Comparison of ENCODE assay signal across 21 cellular contexts in the genomic region with DNA sequence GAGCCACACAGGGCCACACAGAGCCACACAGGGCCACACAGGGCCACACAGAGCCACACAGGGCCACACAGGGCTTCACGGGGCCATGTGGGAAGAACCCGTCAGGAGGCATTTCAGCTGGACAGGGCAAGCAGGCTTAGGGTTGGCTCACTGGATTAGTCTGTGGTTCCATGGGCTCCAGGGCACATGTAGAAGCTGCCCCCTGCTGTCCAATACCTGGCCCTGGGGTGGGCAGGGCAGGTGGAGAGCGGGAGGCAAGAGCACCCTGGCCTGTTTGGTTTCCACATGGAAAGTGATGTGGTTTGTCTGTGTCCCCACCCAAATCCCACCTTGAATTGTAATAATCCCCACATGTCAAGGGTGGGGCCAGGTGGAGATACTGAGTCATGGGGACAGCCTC. TPM values are rescaled to one million over a fixed set of nuclear protein-coding genes. Genes with fewer than 3 reads are reported as not detected.
A peak's percentile ranks its signal among the peaks of the same experiment; 100 is the strongest.
DNase-seq lines count a peak whose midpoint lies in the region; ATAC-seq and TF ChIP-seq lines count a peak whose summit lies in the region.
"Had no signal": no experiment of that assay in that cellular context is flagged by ENCODE, and none has a peak within 500 bp of the region (broad histone marks: within the 10 kb centered on the region; RNA-seq: fewer than 3 reads in every experiment).

No MANE protein-coding gene starts in this region.

- H3K4me3 Mint-ChIP-seq in HFFc6 (no peak overlapping the region), immature natural killer cell (no peak overlapping the region)
- H3K4me3 Mint-ChIP-seq: activated CD4-positive, alpha-beta T cell treated with anti-CD3 and anti-CD28 coated beads for 36 hours; activated T-cell treated with anti-CD3 and anti-CD28 coated beads, Interleukin-2, amount 50 U/mL, for 24 hours; natural killer cell treated with Interleukin-12 subunit alpha and Interleukin-12 subunit beta and Interleukin-15 and Interleukin-18, amount 100 ng/mL, for 72 hours had no signal

- no peaks in the 10 kb centered on the region for H3K9me3 Mint-ChIP-seq in HFFc6
- H3K9me3 Mint-ChIP-seq in immature natural killer cell, result no peaks in the 10 kb centered on the region
- H3K9me3 Mint-ChIP-seq: activated T-cell treated with anti-CD3 and anti-CD28 coated beads, Interleukin-2, amount 50 U/mL, for 24 hours; natural killer cell treated with Interleukin-12 subunit alpha and Interleukin-12 subunit beta and Interleukin-15 and Interleukin-18, amount 100 ng/mL, for 72 hours had no signal

- DNase-seq in activated effector memory CD4-positive, alpha-beta T cell treated with anti-CD3 and anti-CD28 coated beads, Interleukin-2, amount 50 U/mL, for 16 hours, result peak; percentile 64
- no peak for DNase-seq in activated effector memory CD4-positive, alpha-beta T cell treated with Interleukin-2 at 50 U/mL for 16 hours
- DNase-seq in HFFc6 (no peak), immature natural killer cell (peak; percentile 53 to 63 (median 58)), spleen (peak; percentile 78), HK-2 (ENCODE audit: unreplicated experiment) (no peak), NCI-H1417 treated with DMSO at 0.1 percent for 48 hours (lab: John Stamatoyannopoulos, UW) (no peak)
- DNase-seq: activated CD4-positive, alpha-beta T cell treated with anti-CD3 and anti-CD28 coated beads for 36 hours; anterior cingulate cortex; NCI-H1105; NK-92 treated with Interleukin-12 subunit alpha and Interleukin-12 subunit beta, amount 100 ng/mL, for 24 hours; SHP77 treated with DMSO at 0.1 percent for 48 hours; stimulated activated CD4-positive, alpha-beta T cell treated with anti-CD3 and anti-CD28 coated beads, Interleukin-2, amount 100 ng/mL, for 24 hours; T-helper 2 cell had no signal

- no peaks in the 10 kb centered on the region for H3K36me3 Mint-ChIP-seq in HFFc6 (ENCODE audit: low read depth)
- H3K36me3 Mint-ChIP-seq in immature natural killer cell, result no peaks in the 10 kb centered on the region
- H3K36me3 Mint-ChIP-seq: natural killer cell treated with Interleukin-12 subunit alpha and Interleukin-12 subunit beta and Interleukin-15 and Interleukin-18, amount 100 ng/mL, for 72 hours had no signal

- H3K27me3 Mint-ChIP-seq in HFFc6 (ENCODE audit: insufficient read depth) (peaks cover 3% of the 10 kb centered on the region), immature natural killer cell (ENCODE audit: low read depth in 3 of 3) (peaks cover 6 to 17% (median 13%) of the 10 kb centered on the region in 3 donors)
- H3K27me3 Mint-ChIP-seq: activated T-cell treated with anti-CD3 and anti-CD28 coated beads, Interleukin-2, amount 50 U/mL, for 24 hours; natural killer cell treated with Interleukin-12 subunit alpha and Interleukin-12 subunit beta and Interleukin-15 and Interleukin-18, amount 100 ng/mL, for 72 hours had no signal

- peaks cover 0 to 36% (median 23%) of the 10 kb centered on the region in 6 donors for H3K4me1 ChIP-seq in spleen
- H3K4me1 ChIP-seq: HAP-1 had no signal

- peak overlapping the region in 1 of 8 donors; percentile 58 for H3K27ac ChIP-seq in spleen

- no peak overlapping the region for H3K4me3 ChIP-seq in spleen
- H3K4me3 ChIP-seq: HAP-1, thoracic aorta had no signal

- peaks cover 30% of the 10 kb centered on the region for H3K4me1 Mint-ChIP-seq in HFFc6 (ENCODE audit: low read depth)
- H3K4me1 Mint-ChIP-seq in immature natural killer cell, result peaks cover 35 to 38% of the 10 kb centered on the region in 2 donors

- TF ChIP-seq CTCF in HFFc6 (IDR thresholded peaks at IDR 0.05) (peak; percentile 16; the same call in 1 of the 2 replicates), spleen (IDR thresholded peaks at IDR 0.05 in 8 of 11, conservative IDR thresholded peaks at IDR 0.05 in 3 of 11) (peak in 8 of 11 experiments; percentile 5 to 54 (median 38))

- WGBS in spleen, 5 donors, result 92 to 100% (median 94%) methylated on average over 1 to 3 of the region's 3 CpGs

- H3K9me3 ChIP-seq in spleen, result no peaks in the 10 kb centered on the region
- H3K9me3 ChIP-seq: HAP-1, thoracic aorta had no signal

- H3K27ac Mint-ChIP-seq in HFFc6 (no peak overlapping the region), immature natural killer cell (peak overlapping the region in 5 of 6 donors; percentile 10 to 84 (median 63))
- H3K27ac Mint-ChIP-seq: activated CD4-positive, alpha-beta T cell treated with anti-CD3 and anti-CD28 coated beads for 36 hours; activated T-cell treated with anti-CD3 and anti-CD28 coated beads, Interleukin-2, amount 50 U/mL, for 24 hours had no signal

- TF ChIP-seq POLR2A in spleen (IDR thresholded peaks at IDR 0.05), result no peak

- no peaks in the 10 kb centered on the region for H3K36me3 ChIP-seq in spleen
- H3K36me3 ChIP-seq: HAP-1, thoracic aorta had no signal

- no peaks in the 10 kb centered on the region for H3K27me3 ChIP-seq in spleen (replicated peaks in 1 of 7)

- no peak for ATAC-seq in GM18511 (IDR thresholded peaks at IDR 0.05; ENCODE audit: unreplicated experiment)
- ATAC-seq: activated CD4-positive, alpha-beta T cell treated with anti-CD3 and anti-CD28 coated beads for 36 hours; esophagus mucosa; right cardiac atrium had no signal

- intact Hi-C loops in spleen (cut with DNase I; ENCODE audit: low total_unique reads), result no loop called here

RNA-seq across cellular contexts. Expression of gene LPCAT1, which starts 16.4 kb away (rescaled TPM):
- total RNA-seq in HFFc6 (2021; fragmentation: NEBNext Ultra II Directional; extraction: Animal tissue kit (Norgen Biotek cat#: 25700)), result 10 to 100 TPM; 37.5 to 53.5 (median 44.1) TPM
- polyA plus RNA-seq in immature natural killer cell (100 to 1,000 TPM; 107 to 255 (median 144) TPM), spleen (100 to 1,000 TPM in 1 of 3 donors, 10 to 100 TPM in 2; 52.2 to 123 (median 94.8) TPM)
- 100 to 1,000 TPM; 126 to 322 (median 223) TPM for total RNA-seq in spleen

Comparison
In these comparisons a context has a peak if more than half of its experiments do, and no peak if none do; other contexts are left out.
1. DNase-seq: peak in activated effector memory CD4-positive, alpha-beta T cell treated with anti-CD3 and anti-CD28 coated beads, Interleukin-2, amount 50 U/mL, for 16 hours (single experiment), immature natural killer cell (3 of 3) and spleen (single experiment); none in activated effector memory CD4-positive, alpha-beta T cell treated with Interleukin-2 at 50 U/mL for 16 hours (single experiment), HFFc6 (single experiment), HK-2 (single experiment) and NCI-H1417 treated with DMSO at 0.1 percent for 48 hours (single experiment).